ENCODE assay signal across 13 cellular contexts in the genomic region with DNA sequence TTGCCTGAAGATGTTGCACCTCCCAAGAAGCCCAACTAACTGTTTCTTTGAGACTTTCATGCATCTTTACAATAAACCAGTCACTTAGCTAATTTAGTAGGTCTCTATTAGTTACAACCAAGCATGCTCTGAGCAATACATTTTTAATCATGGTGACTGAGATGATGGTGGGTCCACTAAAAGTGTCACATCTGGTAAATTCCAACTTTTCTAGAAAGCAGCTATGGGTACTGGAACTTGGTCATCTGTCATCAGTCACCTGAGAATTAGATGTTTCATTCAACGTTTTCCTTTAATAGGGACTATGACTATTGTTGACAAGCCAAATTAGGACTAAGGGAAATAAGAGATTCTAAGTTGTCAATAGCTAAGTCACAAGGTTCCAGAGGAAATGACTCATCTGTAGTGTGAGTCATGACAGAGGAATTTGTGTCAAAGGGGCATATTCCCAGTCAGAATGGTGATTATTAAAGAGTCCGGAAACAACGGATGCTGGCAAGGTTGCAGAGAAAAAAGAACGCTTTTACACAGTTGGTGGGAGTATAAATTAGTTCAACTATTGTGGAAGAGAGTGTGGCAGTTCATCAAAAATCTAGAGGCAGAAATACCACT.
DNase-seq lines count a peak whose midpoint lies in the region; FAIRE-seq and TF ChIP-seq lines count a peak whose summit lies in the region.
"Had no signal": no experiment of that assay in that cellular context is flagged by ENCODE, and none has a peak within 500 bp of the region (broad histone marks: within the 10 kb centered on the region; RNA-seq: fewer than 3 reads in every experiment).

No MANE protein-coding gene starts in this region.

- no peaks in the 10 kb centered on the region for H3K79me2 ChIP-seq in hepatocyte

- FAIRE-seq in GM19239 (lab: Jason Lieb, UNC): no peak

- H2AFZ ChIP-seq in hepatocyte: no peak overlapping the region

- peak; percentile 1 for DNase-seq in NCI-H2227 (lab: John Stamatoyannopoulos, UW; ENCODE audit: unreplicated experiment)
- DNase-seq in NCI-H2227 treated with DMSO at 0.1 percent for 48 hours (lab: John Stamatoyannopoulos, UW): no peak
- peak; percentile 49 for DNase-seq in astrocyte of the cerebellum (ENCODE audit: low read depth)
- DNase-seq in hepatocyte (ENCODE audit: low spot score): peak; percentile 9
- no peak for DNase-seq in GM19239 (ENCODE audit: insufficient read length, low spot score)
- DNase-seq in mucosa of gallbladder (ENCODE audit: low spot score): no peak
- no peak for DNase-seq in SKM-1 (lab: John Stamatoyannopoulos, UW; ENCODE audit: unreplicated experiment)
- DNase-seq in activated T-helper 1 cell treated with anti-CD3 and anti-CD28 coated beads, Interleukin-12 subunit alpha, Interleukin-12 subunit beta, Interleukin-2, Interleukin-4 antibody, amounts not matched to agents 30 ng/mL and 10 ng/mL and 1 ng/mL, durations not matched to agents 14 hours and 24 hours and 36 hours (ENCODE audit: low spot score): no peak
- DNase-seq: activated CD4-positive, CD25-positive, alpha-beta regulatory T cell treated with anti-CD3 and anti-CD28 coated beads, Interleukin-2, amount 50 U/mL, for 72 hours; heart right ventricle; Right ventricle myocardium superior had no signal

- intact Hi-C loops in activated T-helper 1 cell treated with anti-CD3 and anti-CD28 coated beads, Interleukin-12 subunit alpha, Interleukin-12 subunit beta, Interleukin-2, Interleukin-4 antibody, amounts not matched to agents 30 ng/mL and 10 ng/mL and 1 ng/mL, durations not matched to agents 14 hours and 24 hours and 36 hours (cut with micrococcal nuclease): no loop called here

- in situ Hi-C loops in astrocyte of the cerebellum (cut with HindIII; ENCODE audit: low sequenced_read_pairs): no loop called here

- H4K20me1 ChIP-seq in hepatocyte (ENCODE audit: insufficient read depth, poor library complexity, severe bottlenecking): no peaks in the 10 kb centered on the region

- H3K9me3 ChIP-seq in hepatocyte (ENCODE audit: low read depth): no peaks in the 10 kb centered on the region

- H3K27ac ChIP-seq in hepatocyte: no peak overlapping the region
- H3K27ac ChIP-seq: 22Rv1, heart right ventricle, skin epidermis had no signal

- no peak overlapping the region for H3K27ac Mint-ChIP-seq in activated T-helper 1 cell treated with anti-CD3 and anti-CD28 coated beads, Interleukin-12 subunit alpha, Interleukin-12 subunit beta, Interleukin-2, Interleukin-4 antibody, amounts not matched to agents 30 ng/mL and 10 ng/mL and 1 ng/mL, durations not matched to agents 14 hours and 24 hours and 36 hours

- H3K27me3 ChIP-seq in hepatocyte: no peaks in the 10 kb centered on the region
- H3K27me3 ChIP-seq: heart right ventricle had no signal

- H3K4me2 ChIP-seq in hepatocyte: no peak overlapping the region

- no peaks in the 10 kb centered on the region for H3K9me2 ChIP-seq in hepatocyte (replicated peaks; ENCODE audit: insufficient read depth)

- no peaks in the 10 kb centered on the region for H3K4me1 Mint-ChIP-seq in activated T-helper 1 cell treated with anti-CD3 and anti-CD28 coated beads, Interleukin-12 subunit alpha, Interleukin-12 subunit beta, Interleukin-2, Interleukin-4 antibody, amounts not matched to agents 30 ng/mL and 10 ng/mL and 1 ng/mL, durations not matched to agents 14 hours and 24 hours and 36 hours (ENCODE audit: low read depth)

- H3K36me3 ChIP-seq in hepatocyte (replicated peaks; ENCODE audit: insufficient read depth, low read depth): no peaks in the 10 kb centered on the region
- H3K36me3 ChIP-seq: heart right ventricle had no signal

- H3K36me3 Mint-ChIP-seq in activated T-helper 1 cell treated with anti-CD3 and anti-CD28 coated beads, Interleukin-12 subunit alpha, Interleukin-12 subunit beta, Interleukin-2, Interleukin-4 antibody, amounts not matched to agents 30 ng/mL and 10 ng/mL and 1 ng/mL, durations not matched to agents 14 hours and 24 hours and 36 hours (ENCODE audit: low read depth): no peaks in the 10 kb centered on the region

- H3K4me3 Mint-ChIP-seq in activated T-helper 1 cell treated with anti-CD3 and anti-CD28 coated beads, Interleukin-12 subunit alpha, Interleukin-12 subunit beta, Interleukin-2, Interleukin-4 antibody, amounts not matched to agents 30 ng/mL and 10 ng/mL and 1 ng/mL, durations not matched to agents 14 hours and 24 hours and 36 hours: no peak overlapping the region

- no peak overlapping the region for H3K4me3 ChIP-seq in astrocyte of the cerebellum (ENCODE audit: low read depth, low read length)
- H3K4me3 ChIP-seq in hepatocyte: no peak overlapping the region
- H3K4me3 ChIP-seq: heart right ventricle, skin epidermis had no signal

- no peaks in the 10 kb centered on the region for H3K4me1 ChIP-seq in hepatocyte (ENCODE audit: insufficient read depth)

- H3K9me3 Mint-ChIP-seq in activated T-helper 1 cell treated with anti-CD3 and anti-CD28 coated beads, Interleukin-12 subunit alpha, Interleukin-12 subunit beta, Interleukin-2, Interleukin-4 antibody, amounts not matched to agents 30 ng/mL and 10 ng/mL and 1 ng/mL, durations not matched to agents 14 hours and 24 hours and 36 hours: peaks cover 3% of the 10 kb centered on the region

- TF ChIP-seq CTCF in astrocyte of the cerebellum (IDR thresholded peaks at IDR 0.05; ENCODE audit: low read depth, low read length, missing control alignments) (no peak), hepatocyte (IDR thresholded peaks at IDR 0.05; ENCODE audit: poor library complexity) (no peak)

- no peaks in the 10 kb centered on the region for H3K27me3 Mint-ChIP-seq in activated T-helper 1 cell treated with anti-CD3 and anti-CD28 coated beads, Interleukin-12 subunit alpha, Interleukin-12 subunit beta, Interleukin-2, Interleukin-4 antibody, amounts not matched to agents 30 ng/mL and 10 ng/mL and 1 ng/mL, durations not matched to agents 14 hours and 24 hours and 36 hours (ENCODE audit: insufficient read depth)

- 72% methylated on average over 4 of the region's 4 CpGs for WGBS in hepatocyte (ENCODE audit: low lambda C conversion rate, missing lambda C conversion rate)

Comparison
In these comparisons a context has a peak if more than half of its experiments do, and no peak if none do; other contexts are left out.
1. DNase-seq: peak in NCI-H2227 (single experiment), astrocyte of the cerebellum (single experiment) and hepatocyte (single experiment); none in NCI-H2227 treated with DMSO at 0.1 percent for 48 hours (single experiment), GM19239 (single experiment), mucosa of gallbladder (single experiment), SKM-1 (single experiment) and activated T-helper 1 cell treated with anti-CD3 and anti-CD28 coated beads, Interleukin-12 subunit alpha, Interleukin-12 subunit beta, Interleukin-2, Interleukin-4 antibody, amounts not matched to agents 30 ng/mL and 10 ng/mL and 1 ng/mL, durations not matched to agents 14 hours and 24 hours and 36 hours (single experiment).